15 cellular contexts compared by ENCODE assay signal in genomic region chr9:83491413-83491812, GRCh38. TPM values are rescaled to one million over a fixed set of nuclear protein-coding genes. Genes with fewer than 3 reads are reported as not detected.
A peak's percentile ranks its signal among the peaks of the same experiment; 100 is the strongest.
DNase-seq lines count a peak whose midpoint lies in the region; ATAC-seq and TF ChIP-seq lines count a peak whose summit lies in the region.
"Had no signal": no experiment of that assay in that cellular context is flagged by ENCODE, and none has a peak within 500 bp of the region (broad histone marks: within the 10 kb centered on the region; RNA-seq: fewer than 3 reads in every experiment).

No MANE protein-coding gene starts in this region.

- no peaks in the 10 kb centered on the region for H3K36me3 Mint-ChIP-seq in glutamatergic neuron (ENCODE audit: unreplicated experiment)
- peaks cover 0 to 8% of the 10 kb centered on the region in 2 donors for H3K36me3 Mint-ChIP-seq in CD4-positive, alpha-beta memory T cell

- DNase-seq in left ventricle myocardium inferior, result no peak
- DNase-seq in left ventricle myocardium superior, result no peak
- peak; percentile 32 for DNase-seq in M059J (ENCODE audit: low read depth)
- no peak for DNase-seq in glutamatergic neuron
- DNase-seq in DMS 273 (lab: John Stamatoyannopoulos, UW; ENCODE audit: unreplicated experiment), result no peak
- no peak for DNase-seq in CD4-positive, alpha-beta memory T cell
- DNase-seq in activated CD8-positive, alpha-beta memory T cell treated with anti-CD3 and anti-CD28 coated beads for 24 hours, result no peak
- DNase-seq: Caco-2; CD8-positive, alpha-beta memory T cell; DMS79 treated with DMSO at 0.1 percent for 48 hours; GDM1; H9 had no signal

- peaks cover 21% of the 10 kb centered on the region for H3K4me1 ChIP-seq in left ventricle myocardium inferior
- peaks cover 6 to 13% (median 8%) of the 10 kb centered on the region in 3 donors for H3K4me1 ChIP-seq in skeletal muscle tissue (ENCODE audit: control insufficient read depth in 3 of 3, insufficient read depth in 3 of 3, low read length in 3 of 3)
- no peaks in the 10 kb centered on the region for H3K4me1 ChIP-seq in CD4-positive, alpha-beta memory T cell (ENCODE audit: insufficient read depth, low read length)
- H3K4me1 ChIP-seq: Caco-2 had no signal

- no peak overlapping the region for H3K27ac Mint-ChIP-seq in glutamatergic neuron (ENCODE audit: unreplicated experiment)
- H3K27ac Mint-ChIP-seq in CD4-positive, alpha-beta memory T cell, result no peak overlapping the region
- H3K27ac Mint-ChIP-seq: CD8-positive, alpha-beta memory T cell; GM23338; H9 had no signal

- H3K4me3 ChIP-seq in left ventricle myocardium inferior, result no peak overlapping the region
- H3K4me3 ChIP-seq in skeletal muscle tissue (ENCODE audit: low read length in 3 of 3), result no peak overlapping the region
- no peak overlapping the region for H3K4me3 ChIP-seq in CD4-positive, alpha-beta memory T cell (ENCODE audit: low read length in 2 of 2)
- H3K4me3 ChIP-seq: GM23338 had no signal

- H3K4me1 Mint-ChIP-seq in glutamatergic neuron (ENCODE audit: low read depth, unreplicated experiment), result peaks cover 12% of the 10 kb centered on the region
- peaks cover 0 to 1% (median 0%) of the 10 kb centered on the region in 4 donors for H3K4me1 Mint-ChIP-seq in CD4-positive, alpha-beta memory T cell
- H3K4me1 Mint-ChIP-seq: CD14-positive monocyte; CD8-positive, alpha-beta memory T cell; GM23338; H9 had no signal

- TF ChIP-seq CTCF in left ventricle myocardium inferior (IDR thresholded peaks at IDR 0.05; ENCODE audit: borderline replicate concordance) (no peak), glutamatergic neuron (IDR thresholded peaks at IDR 0.05; ENCODE audit: partially characterized antibody, unreplicated experiment) (no peak)

- H3K9me3 Mint-ChIP-seq in glutamatergic neuron (ENCODE audit: unreplicated experiment), result peaks cover 2% of the 10 kb centered on the region
- peaks cover 0 to 8% (median 0%) of the 10 kb centered on the region in 8 donors for H3K9me3 Mint-ChIP-seq in CD4-positive, alpha-beta memory T cell
- H3K9me3 Mint-ChIP-seq: GM23338, H9 had no signal

- H3K27ac ChIP-seq in left ventricle myocardium inferior (replicated peaks) (peak overlapping the region; percentile 31), skeletal muscle tissue (ENCODE audit: low read depth, low read length) (peak overlapping the region; percentile 8)
- H3K27ac ChIP-seq in CD4-positive, alpha-beta memory T cell (ENCODE audit: low read depth, low read length), result no peak overlapping the region

- H3K27me3 Mint-ChIP-seq in glutamatergic neuron (ENCODE audit: unreplicated experiment), result no peaks in the 10 kb centered on the region
- no peaks in the 10 kb centered on the region for H3K27me3 Mint-ChIP-seq in CD4-positive, alpha-beta memory T cell

- peak overlapping the region; percentile 2 for H3K4me3 Mint-ChIP-seq in glutamatergic neuron (ENCODE audit: unreplicated experiment)
- peak overlapping the region in 1 of 8 donors; percentile 53 for H3K4me3 Mint-ChIP-seq in CD4-positive, alpha-beta memory T cell
- H3K4me3 Mint-ChIP-seq: CD14-positive monocyte; CD8-positive, alpha-beta memory T cell; GM23338; H9 had no signal

- no peaks in the 10 kb centered on the region for H3K36me3 ChIP-seq in left ventricle myocardium inferior
- H3K36me3 ChIP-seq in skeletal muscle tissue (ENCODE audit: control insufficient read depth in 3 of 3, insufficient read depth in 3 of 3, low read length in 3 of 3), result no peaks in the 10 kb centered on the region
- H3K36me3 ChIP-seq in CD4-positive, alpha-beta memory T cell (ENCODE audit: insufficient read depth, low read length), result no peaks in the 10 kb centered on the region

- CTCF ChIA-PET in CD4-positive, alpha-beta memory T cell (lab: Charles Lee; ENCODE audit: partially characterized antibody), result no interaction called here

- H3K9ac ChIP-seq in skeletal muscle tissue (ENCODE audit: low read depth in 1 of 3, low read length in 3 of 3), result no peak overlapping the region

- no peak for ATAC-seq in left ventricle myocardium superior
- ATAC-seq: GM23338 had no signal

- H3K27me3 ChIP-seq in left ventricle myocardium inferior (ENCODE audit: low read depth) (no peaks in the 10 kb centered on the region), skeletal muscle tissue (ENCODE audit: control insufficient read depth in 3 of 3, insufficient read depth in 3 of 3, low read length in 3 of 3) (no peaks in the 10 kb centered on the region)
- no peaks in the 10 kb centered on the region for H3K27me3 ChIP-seq in CD4-positive, alpha-beta memory T cell (ENCODE audit: insufficient read depth, low read length)

- peaks cover 5% of the 10 kb centered on the region for H3K9me3 ChIP-seq in left ventricle myocardium inferior (replicated peaks)
- no peaks in the 10 kb centered on the region for H3K9me3 ChIP-seq in skeletal muscle tissue (ENCODE audit: control insufficient read depth in 3 of 3, low read length in 3 of 3)
- no peaks in the 10 kb centered on the region for H3K9me3 ChIP-seq in CD4-positive, alpha-beta memory T cell (ENCODE audit: control insufficient read depth in 1 of 2, low read length in 2 of 2)
- H3K9me3 ChIP-seq: Caco-2 had no signal

- intact Hi-C loops in left ventricle myocardium inferior (cut with micrococcal nuclease) (no loop called here), left ventricle myocardium superior (cut with micrococcal nuclease) (no loop called here)
- intact Hi-C loops in CD4-positive, alpha-beta memory T cell (cut with micrococcal nuclease), result no loop called here

- POLR2A ChIA-PET in CD4-positive, alpha-beta memory T cell (lab: Charles Lee; ENCODE audit: partially characterized antibody), result no interaction called here

RNA-seq across cellular contexts. Expression of gene FRMD3, which starts 46.8 kb away (rescaled TPM):
- total RNA-seq in left ventricle myocardium inferior (131 TPM), left ventricle myocardium superior (97.7 TPM), glutamatergic neuron (ENCODE audit: unreplicated experiment) (20.7 TPM), skeletal muscle tissue (27.7 TPM)
- 5.0 and 5.8 TPM in 2 replicates for total RNA-seq in M059J (2014; rRNA removed; shearing (Covaris generic))
- 1 to 10 TPM; 1.1 to 1.3 TPM for total RNA-seq in CD4-positive, alpha-beta memory T cell
- under 1 TPM in 1 of 2 donors, not detected in 1; 0.22 TPM for polyA plus RNA-seq in CD4-positive, alpha-beta memory T cell
- total RNA-seq: Caco-2 had no signal
